15 cellular contexts compared by ENCODE assay signal in genomic region chr12:92614502-92614901, GRCh38.
"Had no signal": no experiment of that assay in that cellular context is flagged by ENCODE, and none has a peak within 500 bp of the region (broad histone marks: within the 10 kb centered on the region; RNA-seq: fewer than 3 reads in every experiment).

No MANE protein-coding gene starts in this region.

- H3K27ac Mint-ChIP-seq: activated CD4-positive, alpha-beta memory T cell treated with anti-CD3 and anti-CD28 coated beads, Interleukin-2, amount 10 ng/mL, durations not matched to agents 7 days and 5 days; activated naive CD4-positive, alpha-beta T cell treated with anti-CD3 and anti-CD28 coated beads, Interleukin-2, amount 10 ng/mL, durations not matched to agents 7 days and 5 days; activated T-cell treated with anti-CD3 and anti-CD28 coated beads, Interleukin-2, amount 50 U/mL, for 24 hours; nephron progenitor cell; stimulated activated naive CD8-positive, alpha-beta T cell treated with anti-CD3 and anti-CD28 coated beads, Interleukin-15, amount 100 ng/mL, for 72 hours had no signal

- H3K9me3 ChIP-seq: adrenal gland, colonic mucosa, esophagus squamous epithelium, psoas muscle, sigmoid colon, thyroid gland had no signal

- DNase-seq: activated CD4-positive, alpha-beta memory T cell treated with anti-CD3 and anti-CD28 coated beads, Interleukin-2, amount 10 ng/mL, durations not matched to agents 7 days and 5 days; activated CD4-positive, alpha-beta T cell treated with anti-CD3 and anti-CD28 coated beads for 1 hour; activated naive CD4-positive, alpha-beta T cell treated with anti-CD3 and anti-CD28 coated beads, Interleukin-2, amount 10 ng/mL, durations not matched to agents 7 days and 5 days; activated T-cell treated with anti-CD3 and anti-CD28 coated beads, Interleukin-2, amount 50 U/mL, for 24 hours; adrenal gland; colonic mucosa; esophagus squamous epithelium; head of caudate nucleus; nephron progenitor cell; psoas muscle; sigmoid colon; stimulated activated CD4-positive, alpha-beta T cell treated with anti-CD3 and anti-CD28 coated beads, Interleukin-1b, Interleukin-23, amount 100 ng/mL, for 48 hours; stimulated activated naive CD8-positive, alpha-beta T cell treated with anti-CD3 and anti-CD28 coated beads, Interleukin-15, amount 100 ng/mL, for 72 hours; thyroid gland had no signal

- H3K36me3 ChIP-seq: adrenal gland, colonic mucosa, esophagus squamous epithelium, sigmoid colon, thyroid gland had no signal

- H3K27ac ChIP-seq: adrenal gland, colonic mucosa, esophagus squamous epithelium, psoas muscle, sigmoid colon, thyroid gland, VCaP had no signal

- H3K36me3 Mint-ChIP-seq: activated naive CD4-positive, alpha-beta T cell treated with anti-CD3 and anti-CD28 coated beads, Interleukin-2, amount 10 ng/mL, durations not matched to agents 7 days and 5 days had no signal

- H3K4me3 Mint-ChIP-seq: activated CD4-positive, alpha-beta memory T cell treated with anti-CD3 and anti-CD28 coated beads, Interleukin-2, amount 10 ng/mL, durations not matched to agents 7 days and 5 days; activated naive CD4-positive, alpha-beta T cell treated with anti-CD3 and anti-CD28 coated beads, Interleukin-2, amount 10 ng/mL, durations not matched to agents 7 days and 5 days; activated T-cell treated with anti-CD3 and anti-CD28 coated beads, Interleukin-2, amount 50 U/mL, for 24 hours; nephron progenitor cell; stimulated activated naive CD8-positive, alpha-beta T cell treated with anti-CD3 and anti-CD28 coated beads, Interleukin-15, amount 100 ng/mL, for 72 hours had no signal

- ATAC-seq: psoas muscle; stimulated activated naive CD8-positive, alpha-beta T cell treated with anti-CD3 and anti-CD28 coated beads, Interleukin-15, amount 100 ng/mL, for 72 hours had no signal

- H3K4me1 ChIP-seq: adrenal gland, colonic mucosa, esophagus squamous epithelium, psoas muscle, sigmoid colon, thyroid gland had no signal

- H3K27me3 Mint-ChIP-seq: activated CD4-positive, alpha-beta memory T cell treated with anti-CD3 and anti-CD28 coated beads, Interleukin-2, amount 10 ng/mL, durations not matched to agents 7 days and 5 days; activated naive CD4-positive, alpha-beta T cell treated with anti-CD3 and anti-CD28 coated beads, Interleukin-2, amount 10 ng/mL, durations not matched to agents 7 days and 5 days; activated T-cell treated with anti-CD3 and anti-CD28 coated beads, Interleukin-2, amount 50 U/mL, for 24 hours; stimulated activated naive CD8-positive, alpha-beta T cell treated with anti-CD3 and anti-CD28 coated beads, Interleukin-15, amount 100 ng/mL, for 72 hours had no signal

- H3K9me3 Mint-ChIP-seq: activated CD4-positive, alpha-beta memory T cell treated with anti-CD3 and anti-CD28 coated beads, Interleukin-2, amount 10 ng/mL, durations not matched to agents 7 days and 5 days; activated naive CD4-positive, alpha-beta T cell treated with anti-CD3 and anti-CD28 coated beads, Interleukin-2, amount 10 ng/mL, durations not matched to agents 7 days and 5 days; activated T-cell treated with anti-CD3 and anti-CD28 coated beads, Interleukin-2, amount 50 U/mL, for 24 hours; nephron progenitor cell; stimulated activated naive CD8-positive, alpha-beta T cell treated with anti-CD3 and anti-CD28 coated beads, Interleukin-15, amount 100 ng/mL, for 72 hours had no signal

- H3K4me1 Mint-ChIP-seq: activated CD4-positive, alpha-beta memory T cell treated with anti-CD3 and anti-CD28 coated beads, Interleukin-2, amount 10 ng/mL, durations not matched to agents 7 days and 5 days; activated naive CD4-positive, alpha-beta T cell treated with anti-CD3 and anti-CD28 coated beads, Interleukin-2, amount 10 ng/mL, durations not matched to agents 7 days and 5 days; stimulated activated naive CD8-positive, alpha-beta T cell treated with anti-CD3 and anti-CD28 coated beads, Interleukin-15, amount 100 ng/mL, for 72 hours had no signal

- H3K4me3 ChIP-seq: adrenal gland, colonic mucosa, esophagus squamous epithelium, psoas muscle, sigmoid colon, thyroid gland had no signal

- H3K27me3 ChIP-seq: adrenal gland, colonic mucosa, esophagus squamous epithelium, sigmoid colon, thyroid gland had no signal
